In genomic region chr11:70255717-70256116, GRCh38 we compare ENCODE assay signal across 14 cellular contexts.
"Had no signal": no experiment of that assay in that cellular context is flagged by ENCODE, and none has a peak within 500 bp of the region (broad histone marks: within the 10 kb centered on the region; RNA-seq: fewer than 3 reads in every experiment).

No MANE protein-coding gene starts in this region.

- H3K4me3 Mint-ChIP-seq: activated naive CD4-positive, alpha-beta T cell treated with anti-CD3 and anti-CD28 coated beads, Interleukin-2, amount 10 ng/mL, durations not matched to agents 7 days and 5 days; effector memory CD8-positive, alpha-beta T cell; naive thymus-derived CD4-positive, alpha-beta T cell had no signal

- H3K4me1 ChIP-seq: tibial nerve had no signal

- H3K36me3 Mint-ChIP-seq: activated naive CD4-positive, alpha-beta T cell treated with anti-CD3 and anti-CD28 coated beads, Interleukin-2, amount 10 ng/mL, durations not matched to agents 7 days and 5 days; naive thymus-derived CD4-positive, alpha-beta T cell had no signal

- ATAC-seq: effector memory CD8-positive, alpha-beta T cell; naive thymus-derived CD4-positive, alpha-beta T cell had no signal

- H3K9me3 ChIP-seq: tibial nerve had no signal

- H3K4me1 Mint-ChIP-seq: activated naive CD4-positive, alpha-beta T cell treated with anti-CD3 and anti-CD28 coated beads, Interleukin-2, amount 10 ng/mL, durations not matched to agents 7 days and 5 days had no signal

- DNase-seq: activated CD4-positive, CD25-positive, alpha-beta regulatory T cell treated with anti-CD3 and anti-CD28 coated beads, Interleukin-2, amount 50 U/mL, for 72 hours; activated naive CD4-positive, alpha-beta T cell treated with anti-CD3 and anti-CD28 coated beads, Interleukin-2, amount 10 ng/mL, durations not matched to agents 7 days and 5 days; activated T-cell treated with anti-CD3 and anti-CD28 coated beads for 4 hours; dermis blood vessel endothelial cell; effector memory CD8-positive, alpha-beta T cell; naive thymus-derived CD4-positive, alpha-beta T cell; retina; small intestine; stimulated activated CD4-positive, alpha-beta T cell treated with anti-CD3 and anti-CD28 coated beads, Interleukin-4, amount 100 ng/mL, for 4 hours; stimulated activated CD8-positive, alpha-beta memory T cell treated with anti-CD3 and anti-CD28 coated beads, Interleukin-4, amount 100 ng/mL, for 48 hours; stimulated activated naive CD4-positive, alpha-beta T cell treated with Interleukin-2 at 50 U/mL for 16 hours; substantia nigra; T-helper 9 cell had no signal

- H3K36me3 ChIP-seq: tibial nerve had no signal

- H3K9me3 Mint-ChIP-seq: activated naive CD4-positive, alpha-beta T cell treated with anti-CD3 and anti-CD28 coated beads, Interleukin-2, amount 10 ng/mL, durations not matched to agents 7 days and 5 days; effector memory CD8-positive, alpha-beta T cell; naive thymus-derived CD4-positive, alpha-beta T cell had no signal

- H3K27ac ChIP-seq: tibial nerve had no signal

- H3K4me3 ChIP-seq: tibial nerve had no signal

- H3K27me3 ChIP-seq: tibial nerve had no signal

- H3K27ac Mint-ChIP-seq: activated naive CD4-positive, alpha-beta T cell treated with anti-CD3 and anti-CD28 coated beads, Interleukin-2, amount 10 ng/mL, durations not matched to agents 7 days and 5 days; effector memory CD8-positive, alpha-beta T cell; naive thymus-derived CD4-positive, alpha-beta T cell had no signal
